In the genomic region with DNA sequence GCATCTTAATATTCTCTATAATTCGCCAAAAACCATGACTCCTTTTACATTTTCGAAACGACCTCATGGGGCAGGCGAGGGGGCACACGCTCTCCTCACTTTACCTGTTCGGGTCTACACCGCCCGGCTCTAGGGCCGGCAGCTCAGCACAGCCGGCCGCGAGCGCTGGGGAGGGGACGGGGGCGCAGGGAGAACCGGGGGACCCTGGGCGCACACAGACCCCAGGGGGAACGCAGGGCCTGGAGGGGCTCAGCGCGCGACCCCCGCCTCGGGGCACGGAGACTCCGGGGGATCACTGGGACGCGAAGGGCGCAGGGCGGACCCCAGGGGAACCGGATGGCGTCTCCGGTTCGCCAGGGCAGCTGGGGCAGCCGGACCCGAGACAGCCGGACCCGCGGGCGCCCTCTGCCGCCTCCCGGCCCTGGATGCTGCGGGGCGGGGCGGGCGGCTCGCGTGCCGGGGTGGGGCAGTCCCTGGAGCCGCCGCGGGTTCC, we compare ENCODE assay signal across 8 cellular contexts. TPM values are rescaled to one million over a fixed set of nuclear protein-coding genes. Genes with fewer than 3 reads are reported as not detected.
DNase-seq lines count a peak whose midpoint lies in the region; ATAC-seq, FAIRE-seq and TF ChIP-seq lines count a peak whose summit lies in the region.

A gene (plus strand): TSS at position 482 of the 493 bp plus-strand sequence. CDS start 22,189 bp downstream, outside the sequence.

- H3K4me1 ChIP-seq in A549 (peaks cover 24% of the 10 kb centered on the region), foreskin keratinocyte (no peaks in the 10 kb centered on the region), neuron (ENCODE audit: insufficient read depth, low read length) (peaks cover 4% of the 10 kb centered on the region)

- H3K27ac ChIP-seq in A549 (peak within 1 kb of the TSS; percentile 56 to 90), foreskin keratinocyte (no peak within 1 kb of the TSS)

- H3K4me3 ChIP-seq in A549 (peak within 1 kb of the TSS; percentile 53), GM12864 (ENCODE audit: low read depth, low read length) (peak within 1 kb of the TSS; percentile 78), neuron (ENCODE audit: low read length) (peak within 1 kb of the TSS; percentile 53)

- H3K9me3 Mint-ChIP-seq in activated T-cell treated with anti-CD3 and anti-CD28 coated beads, Interleukin-2, amount 50 U/mL, for 4 hours: no peaks in the 10 kb centered on the region

- peaks cover under 1% of the 10 kb centered on the region for H3K36me3 Mint-ChIP-seq in activated T-cell treated with anti-CD3 and anti-CD28 coated beads, Interleukin-2, amount 50 U/mL, for 4 hours (ENCODE audit: insufficient read depth)

- no peak for FAIRE-seq in A549 (lab: Jason Lieb, UNC)

- peaks cover 36% of the 10 kb centered on the region for H3K27me3 Mint-ChIP-seq in activated T-cell treated with anti-CD3 and anti-CD28 coated beads, Interleukin-2, amount 50 U/mL, for 4 hours (ENCODE audit: low read depth)

- peak; percentile 69 to 81 for ATAC-seq in A549
- peak; percentile 34 for ATAC-seq in HG02678 (IDR thresholded peaks at IDR 0.05; ENCODE audit: unreplicated experiment)
- peak; percentile 64 to 69 for ATAC-seq in activated T-cell treated with anti-CD3 and anti-CD28 coated beads, Interleukin-2, amount 50 U/mL, for 4 hours
- ATAC-seq in foreskin keratinocyte: peak; percentile 80

- H3K27me3 ChIP-seq in foreskin keratinocyte: peaks cover 68% of the 10 kb centered on the region
- H3K27me3 ChIP-seq in neuron (ENCODE audit: insufficient read depth, low read length): peaks cover 53% of the 10 kb centered on the region

- peak within 1 kb of the TSS; percentile 78 for H3K4me3 Mint-ChIP-seq in activated T-cell treated with anti-CD3 and anti-CD28 coated beads, Interleukin-2, amount 50 U/mL, for 4 hours

- TF ChIP-seq CTCF in A549 (IDR thresholded peaks at IDR 0.05) (peak; percentile 68), GM12864 (IDR thresholded peaks at IDR 0.05; ENCODE audit: low read depth, low read length, missing control alignments) (peak; percentile 58), foreskin keratinocyte (conservative IDR thresholded peaks at IDR 0.05) (peak; percentile 69)

- 0 out of 2 replicates have a peak, but pooled peaks have one; percentile 11 for TF ChIP-seq POLR2A in A549 (IDR thresholded peaks at IDR 0.05; ENCODE audit: low read length)

- TF ChIP-seq RAD21 in A549 (conservative IDR thresholded peaks at IDR 0.05 in 1 of 2, IDR thresholded peaks at IDR 0.05 in 1 of 2): peak in 1 of 2 experiments; percentile 48; a peak in 2 of 5 replicates

- peak within 1 kb of the TSS; percentile 22 for H2AFZ ChIP-seq in neuron (ENCODE audit: low read depth, low read length)

- 2% methylated on average over 16 of the region's 51 CpGs for WGBS in A549 (ENCODE audit: missing lambda C conversion rate)

- POLR2A ChIA-PET in A549 (lab: Yijun Ruan, JAX): interaction anchor here (0.6 to 1.4 kb wide), 5 partner anchors 21 to 57 kb away, joined by 3 to 6 read pairs (median 4); a partner anchor contains a TSS

- CTCF ChIA-PET in A549 (lab: Yijun Ruan, JAX): interaction anchor here (0.7 to 8.1 kb wide), 13 partner anchors 9 to 579 kb away, joined by 3 to 186 read pairs (median 5); no protein-coding TSS in a partner anchor

- H3K9me3 ChIP-seq in A549 (no peaks in the 10 kb centered on the region), neuron (ENCODE audit: low read length) (peaks cover 17% of the 10 kb centered on the region)

- peak within 1 kb of the TSS; percentile 81 for H3K4me2 ChIP-seq in A549

- H3K4me1 Mint-ChIP-seq in activated T-cell treated with anti-CD3 and anti-CD28 coated beads, Interleukin-2, amount 50 U/mL, for 4 hours (ENCODE audit: low read depth): peaks cover 9% of the 10 kb centered on the region

- peak; percentile 57 to 87 for DNase-seq in A549 (ENCODE audit: low read depth in 1 of 2, low spot score in 1 of 2)
- DNase-seq in GM12864 (ENCODE audit: low read depth): no peak
- DNase-seq in NCI-H2171 treated with DMSO at 0.1 percent for 48 hours (lab: John Stamatoyannopoulos, UW): peak; percentile 46
- DNase-seq in activated T-cell treated with anti-CD3 and anti-CD28 coated beads, Interleukin-2, amount 50 U/mL, for 4 hours: no peak
- no peak for DNase-seq in foreskin keratinocyte
- no peak for DNase-seq in posterior vena cava (ENCODE audit: low spot score)

- no peak for TF ChIP-seq EP300 in A549 (IDR thresholded peaks at IDR 0.05)

- intact Hi-C loops in posterior vena cava (cut with DNase I): loop anchor here in 1 of 2 donors (5.0 kb wide), 1 partner anchor 116 kb away; no protein-coding TSS in a partner anchor

- peaks cover 2% of the 10 kb centered on the region for H3K36me3 ChIP-seq in neuron (ENCODE audit: insufficient read depth, low read length)

TF ChIP-seq in A549, 52 proteins besides CTCF, POLR2A, EP300 and RAD21:
- TF ChIP-seq BHLHE40 (IDR thresholded peaks at IDR 0.05; ENCODE audit: low read depth, low read length): peak; percentile 77
- peak; percentile 76; the same call in 1 of the 2 replicates for TF ChIP-seq RNF2 (IDR thresholded peaks at IDR 0.05; ENCODE audit: borderline replicate concordance, low read depth)
- TF ChIP-seq, protein P1, sequence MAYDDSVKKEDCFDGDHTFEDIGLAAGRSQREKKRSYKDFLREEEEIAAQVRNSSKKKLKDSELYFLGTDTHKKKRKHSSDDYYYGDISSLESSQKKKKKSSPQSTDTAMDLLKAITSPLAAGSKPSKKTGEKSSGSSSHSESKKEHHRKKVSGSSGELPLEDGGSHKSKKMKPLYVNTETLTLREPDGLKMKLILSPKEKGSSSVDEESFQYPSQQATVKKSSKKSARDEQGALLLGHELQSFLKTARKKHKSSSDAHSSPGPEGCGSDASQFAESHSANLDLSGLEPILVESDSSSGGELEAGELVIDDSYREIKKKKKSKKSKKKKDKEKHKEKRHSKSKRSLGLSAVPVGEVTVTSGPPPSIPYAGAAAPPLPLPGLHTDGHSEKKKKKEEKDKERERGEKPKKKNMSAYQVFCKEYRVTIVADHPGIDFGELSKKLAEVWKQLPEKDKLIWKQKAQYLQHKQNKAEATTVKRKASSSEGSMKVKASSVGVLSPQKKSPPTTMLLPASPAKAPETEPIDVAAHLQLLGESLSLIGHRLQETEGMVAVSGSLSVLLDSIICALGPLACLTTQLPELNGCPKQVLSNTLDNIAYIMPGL (CRISPR knock-in tag; IDR thresholded peaks at IDR 0.05; ENCODE audit: borderline replicate concordance): 0 out of 2 replicates have a peak, but pooled peaks have one; percentile 21
- no peak for TF ChIP-seq CHD4 (IDR thresholded peaks at IDR 0.05; ENCODE audit: borderline replicate concordance)
- TF ChIP-seq, protein P2, sequence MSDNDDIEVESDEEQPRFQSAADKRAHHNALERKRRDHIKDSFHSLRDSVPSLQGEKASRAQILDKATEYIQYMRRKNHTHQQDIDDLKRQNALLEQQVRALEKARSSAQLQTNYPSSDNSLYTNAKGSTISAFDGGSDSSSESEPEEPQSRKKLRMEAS (IDR thresholded peaks at IDR 0.05): peak; percentile 43; the same call in 1 of the 2 replicates
- peak; percentile 53 for TF ChIP-seq SMC3 (IDR thresholded peaks at IDR 0.05)

RNA-seq across cellular contexts. Expression of the gene that starts here (rescaled TPM):
- polyA plus RNA-seq in A549 (2011; rRNA removed): 1.2 and 1.4 TPM in 2 replicates
- 2.2 and 3.8 TPM in 2 replicates for polyA plus RNA-seq in A549 (2012; cell fraction: cytosol; rRNA removed)
- 7.3 and 7.8 TPM in 2 replicates for polyA plus RNA-seq in A549 (2012; cell fraction: nucleus; rRNA removed)
- 1.7 to 2.3 TPM (median 1.8 TPM) in 3 replicates for polyA plus RNA-seq in A549 (2017; fragmentation: RNase III; extraction: RNeasy Plus Mini Kit Qiagen cat#74134 plus additional on column Dnase treatment)
- polyA minus RNA-seq in A549 (2011; rRNA and poly(A)+ RNA removed): 0.70 and 1.5 TPM in 2 replicates
- total RNA-seq in activated T-cell treated with anti-CD3 and anti-CD28 coated beads, Interleukin-2, amount 50 U/mL, for 4 hours: 10 to 100 TPM; 17.2 to 22.8 (median 22.2) TPM
- total RNA-seq in foreskin keratinocyte: 0.18 and 0.31 TPM in 2 replicates
- polyA plus RNA-seq in foreskin keratinocyte: 0.06 and 0.07 TPM in 2 replicates
- total RNA-seq in posterior vena cava: 1 to 10 TPM in 1 of 2 donors, under 1 TPM in 1; 0.69 to 2.9 TPM

Comparison
In these comparisons a context has a peak if more than half of its experiments do, and no peak if none do; other contexts are left out.
1. RNA of the gene that starts here (total RNA-seq): 17.2 to 22.8 TPM in activated T-cell treated with anti-CD3 and anti-CD28 coated beads, Interleukin-2, amount 50 U/mL, for 4 hours; 0.69 to 2.9 TPM in posterior vena cava and 0.18 to 0.31 TPM in foreskin keratinocyte; every median in the first group is over 4 times any median in the second.
2. Peak in ATAC-seq in foreskin keratinocyte; RNA of the gene not detected or under 1 TPM.
3. DNase-seq: peak in A549 (2 of 2) and NCI-H2171 treated with DMSO at 0.1 percent for 48 hours (single experiment); none in GM12864 (single experiment), activated T-cell treated with anti-CD3 and anti-CD28 coated beads, Interleukin-2, amount 50 U/mL, for 4 hours (single experiment), foreskin keratinocyte (0 of 2) and posterior vena cava (single experiment).
4. Peak in every context shown above with its lines, with median percentiles within 50 percentile points of each other: ATAC-seq, H3K4me3 ChIP-seq and CTCF ChIP-seq.